Comparison of ENCODE assay signal across 2 cellular contexts in genomic region chr10:78945838-78946237, GRCh38.
TF ChIP-seq lines count a peak whose summit lies in the region.

No MANE protein-coding gene starts in this region.

TF ChIP-seq in SK-N-SH, 30 proteins besides CTCF, POLR2A, EP300 and RAD21 (continued from another document):
- TF ChIP-seq REST (IDR thresholded peaks at IDR 0.05; ENCODE audit: low read depth, low read length) = no peak
- TF ChIP-seq EZH2phosphoT487 (IDR thresholded peaks at IDR 0.05; ENCODE audit: borderline replicate concordance, low read depth) = no peak
- TF ChIP-seq RCOR1 (IDR thresholded peaks at IDR 0.05; ENCODE audit: low read length) = no peak
- TF ChIP-seq POLR2AphosphoS5 (IDR thresholded peaks at IDR 0.05; ENCODE audit: low read depth, low read length) = no peak
TF ChIP-seq in SK-N-SH: peak in this region for 0.

TF ChIP-seq in SK-N-SH treated with all-trans-retinoic acid at 6 μM for 48 hours, 23 proteins besides CTCF, POLR2A, EP300 and RAD21 (continued from another document):
- TF ChIP-seq PATZ1 (CRISPR knock-in tag; IDR thresholded peaks at IDR 0.05; ENCODE audit: borderline replicate concordance) (no peak), CREB5 (CRISPR knock-in tag; IDR thresholded peaks at IDR 0.05; ENCODE audit: low read depth) (no peak), ZC3H10 (CRISPR knock-in tag; IDR thresholded peaks at IDR 0.05) (no peak), PPARA (CRISPR knock-in tag; IDR thresholded peaks at IDR 0.05; ENCODE audit: borderline replicate concordance) (no peak), ISL1 (CRISPR knock-in tag; IDR thresholded peaks at IDR 0.05) (no peak), ZNF8 (CRISPR knock-in tag; IDR thresholded peaks at IDR 0.05) (no peak), ZFP3 (CRISPR knock-in tag; IDR thresholded peaks at IDR 0.05) (no peak), CSDC2 (CRISPR knock-in tag; IDR thresholded peaks at IDR 0.05) (no peak), BACH2 (CRISPR knock-in tag; IDR thresholded peaks at IDR 0.05; ENCODE audit: borderline replicate concordance) (no peak), ZNF565 (CRISPR knock-in tag; conservative IDR thresholded peaks at IDR 0.05; ENCODE audit: low read depth) (no peak)
- TF ChIP-seq, protein P1, sequence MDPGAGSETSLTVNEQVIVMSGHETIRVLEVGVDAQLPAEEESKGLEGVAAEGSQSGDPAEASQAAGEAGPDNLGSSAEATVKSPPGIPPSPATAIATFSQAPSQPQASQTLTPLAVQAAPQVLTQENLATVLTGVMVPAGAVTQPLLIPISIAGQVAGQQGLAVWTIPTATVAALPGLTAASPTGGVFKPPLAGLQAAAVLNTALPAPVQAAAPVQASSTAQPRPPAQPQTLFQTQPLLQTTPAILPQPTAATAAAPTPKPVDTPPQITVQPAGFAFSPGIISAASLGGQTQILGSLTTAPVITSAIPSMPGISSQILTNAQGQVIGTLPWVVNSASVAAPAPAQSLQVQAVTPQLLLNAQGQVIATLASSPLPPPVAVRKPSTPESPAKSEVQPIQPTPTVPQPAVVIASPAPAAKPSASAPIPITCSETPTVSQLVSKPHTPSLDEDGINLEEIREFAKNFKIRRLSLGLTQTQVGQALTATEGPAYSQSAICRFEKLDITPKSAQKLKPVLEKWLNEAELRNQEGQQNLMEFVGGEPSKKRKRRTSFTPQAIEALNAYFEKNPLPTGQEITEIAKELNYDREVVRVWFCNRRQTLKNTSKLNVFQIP (CRISPR knock-in tag; IDR thresholded peaks at IDR 0.05; ENCODE audit: borderline replicate concordance, low read depth) = no peak
TF ChIP-seq in SK-N-SH treated with all-trans-retinoic acid at 6 μM for 48 hours: peak in this region for 0.
